36 cellular contexts compared by ENCODE assay signal in genomic region chr1:68723791-68724190, GRCh38.
"Had no signal": no experiment of that assay in that cellular context is flagged by ENCODE, and none has a peak within 500 bp of the region (broad histone marks: within the 10 kb centered on the region; RNA-seq: fewer than 3 reads in every experiment).

No MANE protein-coding gene starts in this region.

- H3K4me3 ChIP-seq: adrenal gland, cardiac muscle cell, Peyer's patch had no signal

- H3K27me3 ChIP-seq: cardiac muscle cell, Peyer's patch had no signal

- ATAC-seq: activated naive CD4-positive, alpha-beta T cell treated with anti-CD3 and anti-CD28 coated beads, Interleukin-2, amount 50 U/mL, for 72 hours; activated T-cell treated with anti-CD3 and anti-CD28 coated beads, Interleukin-2, amount 50 U/mL, for 4 hours; PC-3 had no signal

- H3K9me3 ChIP-seq: adrenal gland, Peyer's patch had no signal

- H3K36me3 ChIP-seq: adrenal gland, cardiac muscle cell, Peyer's patch had no signal

- H3K27ac ChIP-seq: adrenal gland, cardiac muscle cell, Peyer's patch, VCaP had no signal

- DNase-seq: activated B cell treated with CpG ODN at 0.5 μM for 24 hours; activated CD4-positive, alpha-beta memory T cell treated with anti-CD3 and anti-CD28 coated beads for 36 hours; activated CD4-positive, alpha-beta T cell treated with anti-CD3 and anti-CD28 coated beads for 4 hours; activated CD4-positive, alpha-beta T cell treated with anti-CD3 and anti-CD28 coated beads, Interleukin-2, amount 50 U/mL, for 1 hour; activated CD4-positive, CD25-positive, alpha-beta regulatory T cell treated with anti-CD3 and anti-CD28 coated beads, Interleukin-2, amount 50 U/mL, for 72 hours; activated CD8-positive, alpha-beta memory T cell treated with anti-CD3 and anti-CD28 coated beads, Interleukin-2, amount 50 U/mL, for 4 hours; activated gamma-delta T cell treated with Interleukin-2 at 50 U/mL for 16 hours; activated naive CD4-positive, alpha-beta T cell treated with anti-CD3 and anti-CD28 coated beads for 36 hours; activated T-cell treated with anti-CD3 and anti-CD28 coated beads for 4 hours; activated T-cell treated with anti-CD3 and anti-CD28 coated beads, Interleukin-2, amount 50 U/mL, for 4 hours; adrenal gland; Kasumi-1; KG1; MM.1S; MV-4-11; NCI-H1092; NCI-H1417; NCI-H146; NCI-H187; NCI-H2029 treated with DMSO at 0.1 percent for 48 hours; NCI-H2107; NCI-H2171; NCI-H510A; NCI-H526; NCI-H748 treated with DMSO at 0.1 percent for 48 hours; NK-92 treated with Interleukin-12 subunit alpha and Interleukin-12 subunit beta, amount 100 ng/mL, for 24 hours; PC-3; Peyer's patch; RPMI8226; SW 1271; T-helper 1 cell; T-helper 2 cell; T-helper 9 cell had no signal

- H3K4me1 ChIP-seq: adrenal gland, Peyer's patch had no signal
